8 cellular contexts compared by ENCODE assay signal in genomic region chr17:45302649-45303173, GRCh38. TPM values are rescaled to one million over a fixed set of nuclear protein-coding genes. Genes with fewer than 3 reads are reported as not detected.
DNase-seq lines count a peak whose midpoint lies in the region; ATAC-seq and TF ChIP-seq lines count a peak whose summit lies in the region.

No MANE protein-coding gene starts in this region.

- H3K9ac ChIP-seq in BLaER1, result peak overlapping the region; percentile 66

- POLR2A ChIA-PET in naive thymus-derived CD4-positive, alpha-beta T cell (lab: Charles Lee), result interaction anchor here (0.9 to 2.6 kb wide), 5 partner anchors 10 to 27 kb away, joined by 4 to 11 read pairs (median 8); partner anchors contain the start of gene MAP3K14

- CTCF ChIA-PET in naive thymus-derived CD4-positive, alpha-beta T cell (lab: Charles Lee), result interaction anchor here (1.0 to 1.7 kb wide), 3 partner anchors 9 to 25 kb away, joined by 3 to 4 read pairs (median 4); partner anchors contain the start of gene MAP3K14

- H3K36me3 ChIP-seq in BLaER1, result peaks cover 21% of the 10 kb centered on the region; the same call in 1 of the 2 replicates
- no peaks in the 10 kb centered on the region for H3K36me3 ChIP-seq in naive thymus-derived CD4-positive, alpha-beta T cell (ENCODE audit: control insufficient read depth in 2 of 3, insufficient read depth in 3 of 3, low read length in 3 of 3)

- H3K9me3 Mint-ChIP-seq in IgD-negative memory B cell, result no peaks in the 10 kb centered on the region
- H3K9me3 Mint-ChIP-seq in naive thymus-derived CD4-positive, alpha-beta T cell, result no peaks in the 10 kb centered on the region
- no peaks in the 10 kb centered on the region for H3K9me3 Mint-ChIP-seq in progenitor cell of endocrine pancreas (ENCODE audit: low read depth)

- peaks cover 12% of the 10 kb centered on the region; the same call in 1 of the 2 replicates for H4K20me1 ChIP-seq in BLaER1

- peak; percentile 52 for ATAC-seq in GM19328 (IDR thresholded peaks at IDR 0.05; ENCODE audit: unreplicated experiment)
- ATAC-seq in naive thymus-derived CD4-positive, alpha-beta T cell, result peak; percentile 45

- H3K27ac Mint-ChIP-seq in IgD-negative memory B cell (peak overlapping the region; percentile 86 to 95 (median 94)), progenitor cell of endocrine pancreas (no peak overlapping the region)
- H3K27ac Mint-ChIP-seq in naive thymus-derived CD4-positive, alpha-beta T cell, result peak overlapping the region; percentile 65 to 91 (median 81)

- TF ChIP-seq CTCF in astrocyte of the spinal cord (IDR thresholded peaks at IDR 0.05; ENCODE audit: low read depth, low read length), result no peak
- TF ChIP-seq CTCF in progenitor cell of endocrine pancreas (IDR thresholded peaks at IDR 0.05; ENCODE audit: unreplicated experiment), result no peak

- H3K4me2 ChIP-seq in BLaER1, result peak overlapping the region; percentile 92

- DNase-seq in astrocyte of the spinal cord (ENCODE audit: low read depth, low spot score), result peak; percentile 73
- peak in 2 of 9 donors; percentile 23 for DNase-seq in naive thymus-derived CD4-positive, alpha-beta T cell
- no peak for DNase-seq in NCI-H345 treated with DMSO at 0.1 percent for 48 hours (lab: John Stamatoyannopoulos, UW; ENCODE audit: unreplicated experiment)
- DNase-seq in UCSD-AML1 (lab: John Stamatoyannopoulos, UW; ENCODE audit: unreplicated experiment), result no peak
- no peak for DNase-seq in progenitor cell of endocrine pancreas (ENCODE audit: low spot score, unreplicated experiment)

- H3K36me3 Mint-ChIP-seq in IgD-negative memory B cell, result peaks cover 5% of the 10 kb centered on the region
- peaks cover 0 to 28% (median 9%) of the 10 kb centered on the region in 5 donors for H3K36me3 Mint-ChIP-seq in naive thymus-derived CD4-positive, alpha-beta T cell
- peaks cover 1% of the 10 kb centered on the region for H3K36me3 Mint-ChIP-seq in progenitor cell of endocrine pancreas (ENCODE audit: insufficient read depth)

- H3K4me1 Mint-ChIP-seq in IgD-negative memory B cell (peaks cover 56 to 71% (median 68%) of the 10 kb centered on the region in 3 donors), progenitor cell of endocrine pancreas (ENCODE audit: low read depth) (peaks cover 4% of the 10 kb centered on the region)
- H3K4me1 Mint-ChIP-seq in naive thymus-derived CD4-positive, alpha-beta T cell, result peaks cover 49 to 86% (median 75%) of the 10 kb centered on the region in 7 donors

- peak overlapping the region; percentile 90 for H3K27ac ChIP-seq in BLaER1
- H3K27ac ChIP-seq in naive thymus-derived CD4-positive, alpha-beta T cell (ENCODE audit: low read depth, low read length), result no peak overlapping the region

- intact Hi-C loops in naive thymus-derived CD4-positive, alpha-beta T cell (cut with micrococcal nuclease), result loop anchor here (1.0 kb wide), 1 partner anchor 10 kb away; no protein-coding TSS in a partner anchor

- H3K4me1 ChIP-seq in BLaER1, result peaks cover 100% of the 10 kb centered on the region
- H3K4me1 ChIP-seq in naive thymus-derived CD4-positive, alpha-beta T cell (ENCODE audit: control insufficient read depth in 2 of 2, insufficient read depth in 2 of 2, low read length in 2 of 2), result peaks cover 26 to 30% of the 10 kb centered on the region in 2 donors

- no peaks in the 10 kb centered on the region for H3K9me3 ChIP-seq in BLaER1
- no peaks in the 10 kb centered on the region for H3K9me3 ChIP-seq in naive thymus-derived CD4-positive, alpha-beta T cell (ENCODE audit: control insufficient read depth in 2 of 3, low read length in 3 of 3)

- H3K27me3 Mint-ChIP-seq in IgD-negative memory B cell (peaks cover 1% of the 10 kb centered on the region), progenitor cell of endocrine pancreas (no peaks in the 10 kb centered on the region)
- no peaks in the 10 kb centered on the region for H3K27me3 Mint-ChIP-seq in naive thymus-derived CD4-positive, alpha-beta T cell

- H3K4me3 ChIP-seq in BLaER1, result peak overlapping the region; percentile 11; the same call in 1 of the 2 replicates
- no peak overlapping the region for H3K4me3 ChIP-seq in astrocyte of the spinal cord (ENCODE audit: low read depth, low read length)
- no peak overlapping the region for H3K4me3 ChIP-seq in naive thymus-derived CD4-positive, alpha-beta T cell (ENCODE audit: low read length)

- H3K27me3 ChIP-seq in BLaER1, result no peaks in the 10 kb centered on the region
- H3K27me3 ChIP-seq in naive thymus-derived CD4-positive, alpha-beta T cell (ENCODE audit: control insufficient read depth in 2 of 2, insufficient read depth in 2 of 2, low read length in 2 of 2), result no peaks in the 10 kb centered on the region

- H3K4me3 Mint-ChIP-seq in IgD-negative memory B cell, result peak overlapping the region; percentile 66 to 96 (median 83)
- peak overlapping the region in 9 of 10 donors; percentile 46 to 81 (median 58) for H3K4me3 Mint-ChIP-seq in naive thymus-derived CD4-positive, alpha-beta T cell
- no peak overlapping the region for H3K4me3 Mint-ChIP-seq in progenitor cell of endocrine pancreas (ENCODE audit: low read depth)

- in situ Hi-C loops in astrocyte of the spinal cord (cut with HindIII; ENCODE audit: low sequenced_read_pairs), result no loop called here

RNA-seq across cellular contexts. Expression of gene MAP3K14, which starts 14.1 kb away (rescaled TPM):
- 31.5 TPM for polyA plus RNA-seq in IgD-negative memory B cell
- 10 to 100 TPM; 31.3 to 39.8 (median 34.1) TPM for total RNA-seq in naive thymus-derived CD4-positive, alpha-beta T cell
- polyA plus RNA-seq in naive thymus-derived CD4-positive, alpha-beta T cell, result 10 to 100 TPM in 1 of 2 donors, 1 to 10 TPM in 1; 2.4 to 10.6 TPM
- total RNA-seq in progenitor cell of endocrine pancreas, result 7.8 and 8.7 TPM in 2 replicates

RNA-seq across cellular contexts. Expression of gene SPATA32, which starts 40.8 kb away (rescaled TPM):
- polyA plus RNA-seq in IgD-negative memory B cell, result 0.34 TPM
- total RNA-seq in naive thymus-derived CD4-positive, alpha-beta T cell, result 1 to 10 TPM in 1 of 5 experiments, under 1 TPM in 3, not detected in 1; 0.12 to 1.1 (median 0.58) TPM
- under 1 TPM; 0.31 to 0.59 TPM for polyA plus RNA-seq in naive thymus-derived CD4-positive, alpha-beta T cell
- 0.24 TPM in 1 of 2 replicates, not detected in the other for total RNA-seq in progenitor cell of endocrine pancreas
